In the genomic region with DNA sequence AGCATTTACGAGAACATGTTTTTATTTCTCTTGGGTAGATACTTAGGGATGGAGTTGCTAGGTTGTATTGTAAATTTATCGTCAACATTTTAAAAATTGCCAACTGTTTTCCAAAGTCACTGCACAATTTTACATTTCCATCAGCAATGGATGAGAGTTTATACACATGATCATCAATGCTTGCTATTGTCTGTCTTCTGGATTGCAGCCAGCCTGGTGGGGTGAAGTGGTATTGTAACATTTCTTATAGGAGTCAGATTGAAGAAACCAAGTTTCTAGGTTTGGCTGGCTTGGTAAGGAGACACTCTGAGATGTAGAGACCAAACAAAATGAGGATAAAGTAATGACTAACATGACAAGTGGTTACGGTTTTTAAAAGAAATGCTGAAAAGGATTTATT, we compare ENCODE assay signal across 15 cellular contexts. TPM values are rescaled to one million over a fixed set of nuclear protein-coding genes. Genes with fewer than 3 reads are reported as not detected.
A peak's percentile ranks its signal among the peaks of the same experiment; 100 is the strongest.
DNase-seq lines count a peak whose midpoint lies in the region; ATAC-seq and TF ChIP-seq lines count a peak whose summit lies in the region.
"Had no signal": no experiment of that assay in that cellular context is flagged by ENCODE, and none has a peak within 500 bp of the region (broad histone marks: within the 10 kb centered on the region; RNA-seq: fewer than 3 reads in every experiment).

No MANE protein-coding gene starts in this region.

- H3K4me2 ChIP-seq in BLaER1, result peak overlapping the region; percentile 85; the same call in 1 of the 2 replicates

- H3K27ac ChIP-seq in BLaER1, result no peak overlapping the region
- H3K27ac ChIP-seq in lower lobe of right lung, result no peak overlapping the region

- H3K27ac Mint-ChIP-seq in stimulated activated effector memory CD8-positive, alpha-beta T cell treated with anti-CD3 and anti-CD28 coated beads, Interleukin-12 subunit alpha, Interleukin-12 subunit beta, amount 100 ng/mL, for 72 hours, result no peak overlapping the region
- no peak overlapping the region for H3K27ac Mint-ChIP-seq in T-helper 2 cell treated with Interferon-gamma antibody and Interleukin-4, amounts not matched to agents 5 μg/mL and 100 μg/mL, for 36 hours
- H3K27ac Mint-ChIP-seq: B cell; CD4-positive, CD25-positive, alpha-beta regulatory T cell; CD8-positive, alpha-beta memory T cell had no signal

- H3K4me3 ChIP-seq in BLaER1, result no peak overlapping the region
- H3K4me3 ChIP-seq in lower lobe of right lung, result no peak overlapping the region
- H3K4me3 ChIP-seq: HAP-1 had no signal

- intact Hi-C loops in lower lobe of right lung (cut with DNase I), result no loop called here

- no peaks in the 10 kb centered on the region for H3K4me1 Mint-ChIP-seq in stimulated activated effector memory CD8-positive, alpha-beta T cell treated with anti-CD3 and anti-CD28 coated beads, Interleukin-12 subunit alpha, Interleukin-12 subunit beta, amount 100 ng/mL, for 72 hours
- peaks cover 3% of the 10 kb centered on the region for H3K4me1 Mint-ChIP-seq in T-helper 2 cell treated with Interferon-gamma antibody and Interleukin-4, amounts not matched to agents 5 μg/mL and 100 μg/mL, for 36 hours (ENCODE audit: low read depth)
- H3K4me1 Mint-ChIP-seq: CD4-positive, CD25-positive, alpha-beta regulatory T cell had no signal

- in situ Hi-C loops in SK-MEL-5 (cut with HindIII; ENCODE audit: low pct_unique_long_range_greater_than_20kb, low sequenced_read_pairs), result no loop called here

- H3K36me3 ChIP-seq in BLaER1 (no peaks in the 10 kb centered on the region), lower lobe of right lung (no peaks in the 10 kb centered on the region)
- H3K36me3 ChIP-seq: HAP-1 had no signal

- H3K9me3 ChIP-seq in BLaER1 (no peaks in the 10 kb centered on the region), lower lobe of right lung (no peaks in the 10 kb centered on the region)
- H3K9me3 ChIP-seq: Caco-2, HAP-1 had no signal

- DNase-seq in SK-MEL-5 (ENCODE audit: low read depth, low spot score) (peak; percentile 88), inferior parietal cortex (ENCODE audit: extremely low spot score) (peak; percentile 24), renal cortical epithelial cell (ENCODE audit: low read depth) (peak; percentile 25), lower lobe of right lung (no peak)
- DNase-seq in activated CD4-positive, alpha-beta T cell treated with anti-CD3 and anti-CD28 coated beads, Interleukin-2, amount 50 U/mL, for 1 hour, result no peak
- DNase-seq in stimulated activated effector memory CD8-positive, alpha-beta T cell treated with anti-CD3 and anti-CD28 coated beads, Interleukin-12 subunit alpha, Interleukin-12 subunit beta, amount 100 ng/mL, for 72 hours (ENCODE audit: low spot score in 2 of 2), result no peak
- DNase-seq in T-helper 2 cell treated with Interferon-gamma antibody and Interleukin-4, amounts not matched to agents 5 μg/mL and 100 μg/mL, for 36 hours (ENCODE audit: low spot score), result no peak
- DNase-seq: Caco-2; CD4-positive, CD25-positive, alpha-beta regulatory T cell; CD8-positive, alpha-beta memory T cell; DMS79 treated with DMSO at 0.1 percent for 48 hours; GF-D8 had no signal

- TF ChIP-seq CTCF in lower lobe of right lung (IDR thresholded peaks at IDR 0.05), result no peak

- peaks cover 33% of the 10 kb centered on the region for H3K27me3 Mint-ChIP-seq in T-helper 2 cell treated with Interferon-gamma antibody and Interleukin-4, amounts not matched to agents 5 μg/mL and 100 μg/mL, for 36 hours (ENCODE audit: low read depth)

- H3K4me1 ChIP-seq in BLaER1 (peaks cover 73% of the 10 kb centered on the region), lower lobe of right lung (peaks cover 7% of the 10 kb centered on the region)
- H3K4me1 ChIP-seq: Caco-2 had no signal

- H3K27me3 ChIP-seq in BLaER1 (no peaks in the 10 kb centered on the region), lower lobe of right lung (ENCODE audit: low read depth) (peaks cover 22% of the 10 kb centered on the region)

- ATAC-seq in lower lobe of right lung, result no peak
- ATAC-seq in stimulated activated effector memory CD8-positive, alpha-beta T cell treated with anti-CD3 and anti-CD28 coated beads, Interleukin-12 subunit alpha, Interleukin-12 subunit beta, amount 100 ng/mL, for 72 hours, result no peak

- H3K9ac ChIP-seq in BLaER1, result no peak overlapping the region

- no peaks in the 10 kb centered on the region for H4K20me1 ChIP-seq in BLaER1

- no peak overlapping the region for H3K4me3 Mint-ChIP-seq in stimulated activated effector memory CD8-positive, alpha-beta T cell treated with anti-CD3 and anti-CD28 coated beads, Interleukin-12 subunit alpha, Interleukin-12 subunit beta, amount 100 ng/mL, for 72 hours
- H3K4me3 Mint-ChIP-seq in T-helper 2 cell treated with Interferon-gamma antibody and Interleukin-4, amounts not matched to agents 5 μg/mL and 100 μg/mL, for 36 hours, result no peak overlapping the region
- H3K4me3 Mint-ChIP-seq: B cell; CD4-positive, CD25-positive, alpha-beta regulatory T cell; CD8-positive, alpha-beta memory T cell had no signal

- no peaks in the 10 kb centered on the region for H3K9me3 Mint-ChIP-seq in stimulated activated effector memory CD8-positive, alpha-beta T cell treated with anti-CD3 and anti-CD28 coated beads, Interleukin-12 subunit alpha, Interleukin-12 subunit beta, amount 100 ng/mL, for 72 hours
- H3K9me3 Mint-ChIP-seq in T-helper 2 cell treated with Interferon-gamma antibody and Interleukin-4, amounts not matched to agents 5 μg/mL and 100 μg/mL, for 36 hours, result no peaks in the 10 kb centered on the region

- no peaks in the 10 kb centered on the region for H3K36me3 Mint-ChIP-seq in stimulated activated effector memory CD8-positive, alpha-beta T cell treated with anti-CD3 and anti-CD28 coated beads, Interleukin-12 subunit alpha, Interleukin-12 subunit beta, amount 100 ng/mL, for 72 hours
- H3K36me3 Mint-ChIP-seq in T-helper 2 cell treated with Interferon-gamma antibody and Interleukin-4, amounts not matched to agents 5 μg/mL and 100 μg/mL, for 36 hours (ENCODE audit: low read depth), result no peaks in the 10 kb centered on the region
- H3K36me3 Mint-ChIP-seq: CD4-positive, CD25-positive, alpha-beta regulatory T cell had no signal

RNA-seq across cellular contexts. Expression of gene HDDC2, which starts 57.1 kb away (rescaled TPM):
- 195 and 198 TPM in 2 replicates for total RNA-seq in SK-MEL-5 (2014; rRNA removed; shearing (Covaris generic))
- 122 and 135 TPM in 2 replicates for polyA plus RNA-seq in SK-MEL-5 (2015; cell fraction: cytosol; rRNA removed)
- 69.3 and 87.8 TPM in 2 replicates for polyA plus RNA-seq in SK-MEL-5 (2015; cell fraction: nucleus; rRNA removed)
- 62.9 and 70.6 TPM in 2 replicates for total RNA-seq in renal cortical epithelial cell
- 55.4 TPM for total RNA-seq in lower lobe of right lung

Comparison
In these comparisons a context has a peak if more than half of its experiments do, and no peak if none do; other contexts are left out.
1. DNase-seq: peak in SK-MEL-5 (single experiment), inferior parietal cortex (single experiment) and renal cortical epithelial cell (single experiment); none in lower lobe of right lung (single experiment), activated CD4-positive, alpha-beta T cell treated with anti-CD3 and anti-CD28 coated beads, Interleukin-2, amount 50 U/mL, for 1 hour (single experiment), stimulated activated effector memory CD8-positive, alpha-beta T cell treated with anti-CD3 and anti-CD28 coated beads, Interleukin-12 subunit alpha, Interleukin-12 subunit beta, amount 100 ng/mL, for 72 hours (0 of 2) and T-helper 2 cell treated with Interferon-gamma antibody and Interleukin-4, amounts not matched to agents 5 μg/mL and 100 μg/mL, for 36 hours (single experiment).